In genomic region chr1:1274931-1275431, GRCh38 we compare ENCODE assay signal across 9 cellular contexts. TPM values are rescaled to one million over a fixed set of nuclear protein-coding genes. Genes with fewer than 3 reads are reported as not detected.
A peak's percentile ranks its signal among the peaks of the same experiment; 100 is the strongest.
DNase-seq lines count a peak whose midpoint lies in the region; ATAC-seq and TF ChIP-seq lines count a peak whose summit lies in the region.
"Had no signal": no experiment of that assay in that cellular context is flagged by ENCODE, and none has a peak within 500 bp of the region (broad histone marks: within the 10 kb centered on the region; RNA-seq: fewer than 3 reads in every experiment).

No MANE protein-coding gene starts in this region.

- H3K9me3 ChIP-seq in GM23248 (ENCODE audit: low read depth), result no peaks in the 10 kb centered on the region
- H3K9me3 ChIP-seq in RWPE2 (ENCODE audit: severe bottlenecking), result no peaks in the 10 kb centered on the region
- no peaks in the 10 kb centered on the region for H3K9me3 ChIP-seq in psoas muscle
- H3K9me3 ChIP-seq: mucosa of descending colon had no signal

- H3K79me2 ChIP-seq in GM23248 (ENCODE audit: insufficient read depth), result peaks cover 35% of the 10 kb centered on the region

- peaks cover 29% of the 10 kb centered on the region for H3K4me1 Mint-ChIP-seq in endothelial cell (ENCODE audit: unreplicated experiment)

- H3K9ac ChIP-seq in GM23248, result 0 out of 2 replicates have a peak overlapping the region, but pooled peaks have one; percentile 96

- no peaks in the 10 kb centered on the region for H3K9me2 ChIP-seq in GM23248 (ENCODE audit: insufficient read depth)

- H3K36me3 Mint-ChIP-seq in endothelial cell (ENCODE audit: low read depth, unreplicated experiment), result peaks cover 13% of the 10 kb centered on the region

- ATAC-seq in RWPE2 (ENCODE audit: low read depth) (no peak), psoas muscle (no peak)

- H3K4me3 ChIP-seq in GM23248, result no peak overlapping the region; the same call in 1 of the 2 replicates
- no peak overlapping the region for H3K4me3 ChIP-seq in RWPE2 (ENCODE audit: severe bottlenecking)
- peak overlapping the region; percentile 71 for H3K4me3 ChIP-seq in psoas muscle

- peaks cover 21% of the 10 kb centered on the region for H3K27me3 Mint-ChIP-seq in endothelial cell (ENCODE audit: unreplicated experiment)

- intact Hi-C loops in psoas muscle (cut with DNase I), result loop anchor here (5.0 to 10.0 kb wide), 3 partner anchors 43 to 240 kb away; partner anchors contain the start of genes B3GALT6 (in 2 of the 2), SDF4 (in 2 of the 2) and C1orf159 (in 1 of the 2)

- no peaks in the 10 kb centered on the region for H3K9me3 Mint-ChIP-seq in endothelial cell (ENCODE audit: unreplicated experiment)

- H3K27ac ChIP-seq in GM23248 (no peak overlapping the region), RWPE2 (ENCODE audit: poor library complexity, severe bottlenecking) (no peak overlapping the region), psoas muscle (no peak overlapping the region)

- H3K4me1 ChIP-seq in GM23248 (ENCODE audit: insufficient read depth) (peaks cover 26% of the 10 kb centered on the region), RWPE2 (ENCODE audit: insufficient read depth, poor library complexity, severe bottlenecking) (peaks cover 8% of the 10 kb centered on the region), psoas muscle (peaks cover 37% of the 10 kb centered on the region)

- no peaks in the 10 kb centered on the region for H4K20me1 ChIP-seq in GM23248 (ENCODE audit: insufficient read depth)

- peak overlapping the region; percentile 81 for H3K4me3 Mint-ChIP-seq in endothelial cell (ENCODE audit: unreplicated experiment)

- peak overlapping the region; percentile 72; the same call in 1 of the 2 replicates for H2AFZ ChIP-seq in GM23248

- TF ChIP-seq CTCF in RWPE2 (IDR thresholded peaks at IDR 0.05; ENCODE audit: poor library complexity, severe bottlenecking), result no peak
- no peak for TF ChIP-seq CTCF in endothelial cell (IDR thresholded peaks at IDR 0.05; ENCODE audit: unreplicated experiment)
- TF ChIP-seq CTCF in psoas muscle (IDR thresholded peaks at IDR 0.05), result no peak

- H3K27me3 ChIP-seq in GM23248 (replicated peaks; ENCODE audit: insufficient read depth) (no peaks in the 10 kb centered on the region), RWPE2 (ENCODE audit: insufficient read depth, poor library complexity, severe bottlenecking) (no peaks in the 10 kb centered on the region), psoas muscle (ENCODE audit: insufficient read depth in 3 of 3, low read length in 2 of 3) (no peaks in the 10 kb centered on the region)

- DNase-seq in GM23248 (no peak), RWPE2 (ENCODE audit: low spot score) (peak; percentile 53), endothelial cell (ENCODE audit: low spot score) (no peak), psoas muscle (no peak), NCI-H187 treated with DMSO at 0.1 percent for 48 hours (lab: John Stamatoyannopoulos, UW) (no peak), GM03348 (ENCODE audit: low spot score) (no peak), GM19240 (ENCODE audit: insufficient read length, low spot score) (no peak)
- DNase-seq: NCI-H2029 treated with DMSO at 0.1 percent for 48 hours had no signal

- H3F3A ChIP-seq in GM23248 (ENCODE audit: insufficient read depth), result no peaks in the 10 kb centered on the region

- H3K4me2 ChIP-seq in GM23248 (ENCODE audit: unreplicated experiment), result peak overlapping the region; percentile 73

- no peaks in the 10 kb centered on the region for H3K36me3 ChIP-seq in GM23248 (ENCODE audit: low read depth)
- peaks cover 11% of the 10 kb centered on the region for H3K36me3 ChIP-seq in RWPE2 (ENCODE audit: low read depth)
- peaks cover 0 to 8% of the 10 kb centered on the region in 2 donors for H3K36me3 ChIP-seq in psoas muscle (ENCODE audit: insufficient read depth in 1 of 2, low read depth in 1 of 2)

- 79 to 84% methylated on average over 12 to 15 of the region's 15 CpGs for WGBS in GM23248 (ENCODE audit: low coverage in 1 of 2, low lambda C conversion rate in 2 of 2, missing lambda C conversion rate in 2 of 2), 2 experiments
- WGBS in psoas muscle, 3 donors, result 81 to 86% (median 82%) methylated on average over 15 of the region's 15 CpGs

- no peak overlapping the region for H3K27ac Mint-ChIP-seq in endothelial cell (ENCODE audit: unreplicated experiment)

- in situ Hi-C loops in GM23248 (cut with MboI), result no loop called here

RNA-seq across cellular contexts. Expression of gene UBE2J2, which starts 1.3 kb away (rescaled TPM):
- 49.7 and 51.0 TPM in 2 replicates for total RNA-seq in GM23248 (2014; rRNA removed; shearing (Covaris generic))
- polyA plus RNA-seq in GM23248 (2016; fragmentation: Nextera tagmentation; extraction: Ambion mirVana) (63.5 and 68.0 TPM in 2 replicates), psoas muscle (10 to 100 TPM; 44.9 to 80.9 (median 62.3) TPM)
- total RNA-seq in endothelial cell (ENCODE audit: unreplicated experiment) (71.9 TPM), psoas muscle (10 to 100 TPM; 36.8 to 48.1 (median 42.4) TPM)

RNA-seq across cellular contexts. Expression of gene SCNN1D, which starts 5.3 kb away (rescaled TPM):
- 0.76 and 2.5 TPM in 2 replicates for total RNA-seq in GM23248 (2014; rRNA removed; shearing (Covaris generic))
- polyA plus RNA-seq in GM23248 (2016; fragmentation: Nextera tagmentation; extraction: Ambion mirVana) (0.46 and 0.55 TPM in 2 replicates), psoas muscle (1 to 10 TPM in 2 of 3 donors, under 1 TPM in 1; 0.48 to 2.0 (median 1.6) TPM)
- total RNA-seq in endothelial cell (ENCODE audit: unreplicated experiment) (3.9 TPM), psoas muscle (1 to 10 TPM; 1.4 to 3.5 (median 1.4) TPM)

RNA-seq across cellular contexts. Expression of gene C1QTNF12, which starts 28.5 kb away (rescaled TPM):
- total RNA-seq in GM23248 (2014; rRNA removed; shearing (Covaris generic)), result 0.38 and 3.1 TPM in 2 replicates
- 2.0 and 2.1 TPM in 2 replicates for polyA plus RNA-seq in GM23248 (2016; fragmentation: Nextera tagmentation; extraction: Ambion mirVana)
- total RNA-seq in endothelial cell (ENCODE audit: unreplicated experiment), result 0.69 TPM
- 1 to 10 TPM in 2 of 4 donors, under 1 TPM in 2; 0.75 to 1.4 (median 1.0) TPM for total RNA-seq in psoas muscle
- polyA plus RNA-seq in psoas muscle, result under 1 TPM; 0.13 to 0.98 (median 0.36) TPM

RNA-seq across cellular contexts. Expression of gene ACAP3, which starts 32.7 kb away (rescaled TPM):
- total RNA-seq in GM23248 (2014; rRNA removed; shearing (Covaris generic)), result 58.6 and 68.0 TPM in 2 replicates
- polyA plus RNA-seq in GM23248 (2016; fragmentation: Nextera tagmentation; extraction: Ambion mirVana) (11.6 and 11.8 TPM in 2 replicates), psoas muscle (10 to 100 TPM; 14.7 to 23.7 (median 15.5) TPM)
- total RNA-seq in endothelial cell (ENCODE audit: unreplicated experiment) (54.0 TPM), psoas muscle (10 to 100 TPM; 20.8 to 32.0 (median 26.3) TPM)

RNA-seq across cellular contexts. Expression of gene PUSL1, which starts 33.4 kb away (rescaled TPM):
- total RNA-seq in GM23248 (2014; rRNA removed; shearing (Covaris generic)), result 36.2 and 46.5 TPM in 2 replicates
- polyA plus RNA-seq in GM23248 (2016; fragmentation: Nextera tagmentation; extraction: Ambion mirVana) (28.3 and 30.9 TPM in 2 replicates), psoas muscle (1 to 10 TPM; 7.9 to 9.1 (median 9.0) TPM)
- total RNA-seq in endothelial cell (ENCODE audit: unreplicated experiment) (14.0 TPM), psoas muscle (1 to 10 TPM; 3.7 to 7.3 (median 5.8) TPM)
